ENCODE assay signal across 8 cellular contexts in the genomic region with DNA sequence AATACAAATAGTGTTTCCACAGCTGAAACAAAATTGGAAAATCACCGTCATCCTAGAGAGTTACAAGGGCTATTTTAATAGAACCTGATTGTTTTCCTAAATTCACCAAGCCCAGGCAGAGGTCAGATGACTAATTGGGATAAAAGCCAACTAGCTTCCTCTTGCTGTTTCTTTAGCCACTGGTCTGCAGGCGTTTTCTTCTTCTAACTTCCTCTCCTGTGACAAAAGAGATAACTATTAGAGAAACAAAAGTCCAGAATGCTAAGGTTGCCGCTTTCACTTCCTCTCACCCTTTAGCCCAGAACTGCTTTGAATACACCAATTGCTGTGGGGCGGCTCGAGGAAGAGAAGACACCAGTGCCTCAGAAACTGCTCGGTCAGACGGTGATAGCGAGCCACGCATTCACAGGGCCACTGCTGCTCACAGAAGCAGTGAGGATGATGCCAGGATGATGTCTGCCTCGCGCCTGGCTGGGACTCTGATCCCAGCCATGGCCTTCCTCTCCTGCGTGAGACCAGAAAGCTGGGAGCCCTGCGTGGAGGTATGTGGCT. TPM values are rescaled to one million over a fixed set of nuclear protein-coding genes. Genes with fewer than 3 reads are reported as not detected.
DNase-seq lines count a peak whose midpoint lies in the region; ATAC-seq and TF ChIP-seq lines count a peak whose summit lies in the region.

A gene (plus strand): TSS at position 380 of the 552 bp plus-strand sequence. CDS start 70 bp downstream, at position 450.

- H3K36me3 Mint-ChIP-seq in IgD-negative memory B cell = peaks cover 1% of the 10 kb centered on the region

- peaks cover 16 to 38% (median 30%) of the 10 kb centered on the region in 3 donors for H3K4me1 Mint-ChIP-seq in IgD-negative memory B cell

- TF ChIP-seq CTCF in astrocyte of the cerebellum (IDR thresholded peaks at IDR 0.05; ENCODE audit: low read depth, low read length, missing control alignments) = no peak

- peak within 1 kb of the TSS; percentile 80 to 93 (median 89) for H3K4me3 Mint-ChIP-seq in IgD-negative memory B cell

- DNase-seq in G401 (ENCODE audit: low spot score) (peak; percentile 65), astrocyte of the cerebellum (ENCODE audit: low read depth) (peak; percentile 68), iPS-NIHi7 (ENCODE audit: extremely low spot score) (peak; percentile 22), skeletal muscle cell (ENCODE audit: low read depth) (peak; percentile 67), DMS 273 treated with DMSO at 0.1 percent for 48 hours (lab: John Stamatoyannopoulos, UW) (no peak), NCI-H146 treated with DMSO at 0.1 percent for 48 hours (lab: John Stamatoyannopoulos, UW; ENCODE audit: unreplicated experiment) (no peak)

- H3K27ac Mint-ChIP-seq in IgD-negative memory B cell = peak within 1 kb of the TSS; percentile 54 to 88 (median 67)

- no peaks in the 10 kb centered on the region for H3K27me3 Mint-ChIP-seq in IgD-negative memory B cell

- H3K4me3 ChIP-seq in astrocyte of the cerebellum (ENCODE audit: low read depth, low read length) (peak within 1 kb of the TSS; percentile 38), skeletal muscle cell (ENCODE audit: low read depth, low read length) (peak within 1 kb of the TSS; percentile 35)

- ATAC-seq in GM21576 (IDR thresholded peaks at IDR 0.05; ENCODE audit: unreplicated experiment) = peak; percentile 100

- peaks cover 0 to 2% (median 0%) of the 10 kb centered on the region in 3 donors for H3K9me3 Mint-ChIP-seq in IgD-negative memory B cell

- in situ Hi-C loops in G401 (cut with HindIII; ENCODE audit: low sequenced_read_pairs) (no loop called here), astrocyte of the cerebellum (cut with HindIII; ENCODE audit: low sequenced_read_pairs) (no loop called here)

RNA-seq across cellular contexts. Expression of the gene that starts here (rescaled TPM):
- not detected in 2 replicates for total RNA-seq in G401 (2014; rRNA removed; shearing (Covaris generic))
- 2.2 TPM for polyA plus RNA-seq in IgD-negative memory B cell

Comparison
In these comparisons a context has a peak if more than half of its experiments do, and no peak if none do; other contexts are left out.
1. Peak in DNase-seq in G401; RNA of the gene not detected or under 1 TPM.
2. DNase-seq: peak in astrocyte of the cerebellum (single experiment), iPS-NIHi7 (single experiment) and skeletal muscle cell (single experiment); none in DMS 273 treated with DMSO at 0.1 percent for 48 hours (single experiment) and NCI-H146 treated with DMSO at 0.1 percent for 48 hours (single experiment).